Comparison of ENCODE assay signal across 24 cellular contexts in the genomic region with DNA sequence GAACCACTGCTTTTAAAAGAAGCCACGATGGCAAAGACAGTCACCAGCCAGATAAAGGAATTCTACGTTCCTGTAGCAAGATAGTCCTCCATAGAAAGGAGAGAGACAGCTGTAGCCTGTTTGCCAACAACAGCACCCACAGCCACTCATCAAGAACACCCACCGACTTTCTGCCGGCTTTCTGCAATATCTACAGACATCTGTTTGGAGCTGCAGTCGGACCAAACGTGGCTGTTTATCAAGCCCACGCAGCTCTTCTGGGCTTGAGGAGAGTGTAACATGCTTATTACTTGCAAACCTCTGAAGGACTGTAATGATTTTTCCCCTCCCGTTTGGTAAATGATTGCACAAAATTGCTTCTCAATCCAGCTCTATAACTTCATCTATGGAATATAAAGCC.
"Had no signal": no experiment of that assay in that cellular context is flagged by ENCODE, and none has a peak within 500 bp of the region (broad histone marks: within the 10 kb centered on the region; RNA-seq: fewer than 3 reads in every experiment).

No MANE protein-coding gene starts in this region.

- DNase-seq: activated CD4-positive, alpha-beta T cell treated with anti-CD3 and anti-CD28 coated beads for 48 hours; activated CD4-positive, alpha-beta T cell treated with anti-CD3 and anti-CD28 coated beads, Interleukin-2, amount 50 U/mL, for 48 hours; activated CD8-positive, alpha-beta memory T cell treated with anti-CD3 and anti-CD28 coated beads for 24 hours; activated effector memory CD4-positive, alpha-beta T cell treated with Interleukin-2 at 50 U/mL for 16 hours; activated naive CD4-positive, alpha-beta T cell treated with Interleukin-2 at 50 U/mL for 16 hours; activated naive CD8-positive, alpha-beta T cell treated with anti-CD3 and anti-CD28 coated beads for 36 hours; adrenal gland; brain microvascular endothelial cell; endodermal cell; foreskin keratinocyte; heart left ventricle; kidney glomerular epithelial cell; lower lobe of right lung; mesenchymal stem cell; natural killer cell; stimulated activated CD4-positive, alpha-beta T cell treated with anti-CD3 and anti-CD28 coated beads, Interleukin-4, amount 100 ng/mL, for 24 hours; uterus; WERI-Rb-1 had no signal

- H3K27me3 ChIP-seq: adrenal gland, brain microvascular endothelial cell, foreskin keratinocyte, heart left ventricle, uterus had no signal

- H3K36me3 ChIP-seq: adrenal gland, brain microvascular endothelial cell, heart left ventricle, lower lobe of right lung, uterus, WERI-Rb-1 had no signal

- ATAC-seq: activated CD4-positive, CD25-positive, alpha-beta regulatory T cell treated with anti-CD3 and anti-CD28 coated beads, Interleukin-2, amount 50 U/mL, for 24 hours; esophagus mucosa; foreskin keratinocyte; heart left ventricle; left lobe of liver; natural killer cell; sciatic nerve; stimulated activated effector memory CD8-positive, alpha-beta T cell treated with anti-CD3 and anti-CD28 coated beads, Interleukin-12 subunit alpha, Interleukin-12 subunit beta, amount 100 ng/mL, for 72 hours had no signal

- H3K4me3 ChIP-seq: adrenal gland, heart left ventricle, lower lobe of right lung, skin epidermis, uterus had no signal

- H3K27ac ChIP-seq: adrenal gland, brain microvascular endothelial cell, foreskin keratinocyte, heart left ventricle, lower lobe of right lung, skin epidermis, uterus, WERI-Rb-1 had no signal

- H3K9me3 ChIP-seq: adrenal gland, heart left ventricle, lower lobe of right lung, uterus had no signal

- H3K4me1 ChIP-seq: adrenal gland, foreskin keratinocyte, lower lobe of right lung, uterus had no signal
